In genomic region chr2:238061310-238062202, GRCh38 we compare ENCODE assay signal across 1 cellular context.
TF ChIP-seq lines count a peak whose summit lies in the region.

No MANE protein-coding gene starts in this region.

TF ChIP-seq in K562, 482 proteins besides CTCF, POLR2A, EP300 and RAD21 (continued from another document):
- TF ChIP-seq RBBP5 (IDR thresholded peaks at IDR 0.05; ENCODE audit: borderline replicate concordance, insufficient read depth, low read length, poor library complexity, severe bottlenecking) (no peak), MECOM (CRISPR knock-in tag; IDR thresholded peaks at IDR 0.05) (no peak), GABPB1 (CRISPR knock-in tag; IDR thresholded peaks at IDR 0.05) (peak; percentile 28; the same call in 1 of the 2 replicates), L3MBTL2 (IDR thresholded peaks at IDR 0.05) (peak; percentile 69), POLR2G (IDR thresholded peaks at IDR 0.05; ENCODE audit: low read depth, low read length) (no peak), KAT2B (IDR thresholded peaks at IDR 0.05; ENCODE audit: low read depth, low read length) (no peak), PBX2 (CRISPR knock-in tag; IDR thresholded peaks at IDR 0.05; ENCODE audit: low read depth) (no peak), PBX2 (tag; conservative IDR thresholded peaks at IDR 0.05; ENCODE audit: low read depth) (no peak), HNRNPK (IDR thresholded peaks at IDR 0.05; ENCODE audit: low read depth, low read length, poor library complexity, severe bottlenecking) (no peak), HDAC1 (IDR thresholded peaks at IDR 0.05) (peak in 1 of 2 experiments; percentile 19; a peak in 1 of 4 replicates), TAF9B (IDR thresholded peaks at IDR 0.05; ENCODE audit: partially characterized antibody) (no peak), NKRF (IDR thresholded peaks at IDR 0.05; ENCODE audit: borderline replicate concordance) (0 out of 2 replicates have a peak, but pooled peaks have one; percentile 22), ZNF79 (CRISPR knock-in tag; IDR thresholded peaks at IDR 0.05; ENCODE audit: low read depth) (no peak), KDM4B (IDR thresholded peaks at IDR 0.05; ENCODE audit: borderline replicate concordance in 2 of 2, low read depth in 1 of 2) (no peak), ZBTB12 (CRISPR knock-in tag; IDR thresholded peaks at IDR 0.05) (no peak), SIRT6 (IDR thresholded peaks at IDR 0.05; ENCODE audit: low read depth, low read length) (no peak), MYC (IDR thresholded peaks at IDR 0.05; ENCODE audit: low read depth, low read length) (peak; percentile 76), MYC (CRISPR knock-in tag; IDR thresholded peaks at IDR 0.05; ENCODE audit: borderline replicate concordance, low read depth) (no peak), PCBP2 (IDR thresholded peaks at IDR 0.05; ENCODE audit: low read depth, low read length, poor library complexity, severe bottlenecking) (no peak), SMARCE1 (IDR thresholded peaks at IDR 0.05) (no peak), IRF9 (tag; IDR thresholded peaks at IDR 0.05) (no peak), E2F4 (CRISPR knock-in tag; IDR thresholded peaks at IDR 0.05; ENCODE audit: low read depth) (no peak), ZNF644 (tag; IDR thresholded peaks at IDR 0.05; ENCODE audit: low read depth) (0 out of 2 replicates have a peak, but pooled peaks have one; percentile 44), NFIX (CRISPR knock-in tag; IDR thresholded peaks at IDR 0.05; ENCODE audit: low read depth) (no peak), CHCHD3 (CRISPR knock-in tag; IDR thresholded peaks at IDR 0.05) (no peak)
